In genomic region chr2:12709207-12709522, GRCh38 we compare ENCODE assay signal across 16 cellular contexts. TPM values are rescaled to one million over a fixed set of nuclear protein-coding genes. Genes with fewer than 3 reads are reported as not detected.
DNase-seq lines count a peak whose midpoint lies in the region; ATAC-seq, FAIRE-seq and TF ChIP-seq lines count a peak whose summit lies in the region.
"Had no signal": no experiment of that assay in that cellular context is flagged by ENCODE, and none has a peak within 500 bp of the region (broad histone marks: within the 10 kb centered on the region; RNA-seq: fewer than 3 reads in every experiment).

No MANE protein-coding gene starts in this region.

- ATAC-seq in HG02885 (IDR thresholded peaks at IDR 0.05; ENCODE audit: poor library complexity, unreplicated experiment) (no peak), HG03159 (IDR thresholded peaks at IDR 0.05; ENCODE audit: unreplicated experiment) (no peak), HG02870 (IDR thresholded peaks at IDR 0.05; ENCODE audit: unreplicated experiment) (no peak)
- ATAC-seq: upper lobe of right lung had no signal

- H2AFZ ChIP-seq in SU-DHL-6 (ENCODE audit: low read depth, low read length, severe bottlenecking) (no peak overlapping the region), endothelial cell of umbilical vein (ENCODE audit: low read depth, low read length) (no peak overlapping the region)

- H4K20me1 ChIP-seq in SU-DHL-6 (ENCODE audit: low read depth, low read length) (no peaks in the 10 kb centered on the region), endothelial cell of umbilical vein (replicated peaks; ENCODE audit: control insufficient read depth, extremely low read depth, insufficient read depth, low read length) (no peaks in the 10 kb centered on the region)
- H4K20me1 ChIP-seq: BLaER1 treated with 17β-estradiol and CSF1 and Interleukin-3, amounts not matched to agents 10 nM and 100 nM had no signal

- H3K27me3 ChIP-seq in CD8-positive, alpha-beta memory T cell (ENCODE audit: insufficient read depth, low read length, poor library complexity, severe bottlenecking), result no peaks in the 10 kb centered on the region
- no peaks in the 10 kb centered on the region for H3K27me3 ChIP-seq in SU-DHL-6 (ENCODE audit: low read length)
- H3K27me3 ChIP-seq in endothelial cell of umbilical vein (ENCODE audit: control insufficient read depth in 2 of 2, insufficient read depth in 2 of 2, low read length in 2 of 2), result no peaks in the 10 kb centered on the region
- H3K27me3 ChIP-seq: adrenal gland; BLaER1 treated with 17β-estradiol and CSF1 and Interleukin-3, amounts not matched to agents 10 nM and 100 nM; upper lobe of right lung had no signal

- intact Hi-C loops in endothelial cell of umbilical vein (cut with micrococcal nuclease), result no loop called here

- CTCF ChIA-PET in CD8-positive, alpha-beta memory T cell (lab: Charles Lee), result interaction anchor here (0.7 to 1.5 kb wide), 3 partner anchors 9 to 298 kb away, joined by 3 to 5 read pairs (median 3); no protein-coding TSS in a partner anchor
- CTCF ChIA-PET in endothelial cell of umbilical vein (lab: Charles Lee), result interaction anchor here (0.8 to 1.3 kb wide), 2 partner anchors 37 to 298 kb away, joined by 4 to 5 read pairs; no protein-coding TSS in a partner anchor

- no peak overlapping the region for H3K4me3 ChIP-seq in CD8-positive, alpha-beta memory T cell (ENCODE audit: low read length)
- no peak overlapping the region for H3K4me3 ChIP-seq in SU-DHL-6 (ENCODE audit: insufficient read depth, low read length, poor library complexity, severe bottlenecking)
- H3K4me3 ChIP-seq in endothelial cell of umbilical vein (replicated peaks in 1 of 3; ENCODE audit: insufficient read depth in 1 of 3, low read depth in 1 of 3, low read length in 3 of 3), result no peak overlapping the region
- H3K4me3 ChIP-seq: adrenal gland; BLaER1 treated with 17β-estradiol and CSF1 and Interleukin-3, amounts not matched to agents 10 nM and 100 nM; SK-N-MC; upper lobe of right lung had no signal

- no TSS peak for BruUV-seq in endothelial cell of umbilical vein (replicated peaks; lab: Mats Ljungman, UMichigan)

- FAIRE-seq in endothelial cell of umbilical vein (lab: Jason Lieb, UNC), result no peak
- FAIRE-seq: kidney had no signal

- DNase-seq in DMS53 (lab: John Stamatoyannopoulos, UW), result peak; percentile 17
- no peak for DNase-seq in DMS53 treated with DMSO at 0.1 percent for 48 hours (lab: John Stamatoyannopoulos, UW; ENCODE audit: unreplicated experiment)
- peak in 4 of 5 donors; percentile 18 to 71 (median 55) for DNase-seq in CD8-positive, alpha-beta memory T cell
- peak; percentile 19 for DNase-seq in endothelial cell of umbilical vein (ENCODE audit: low read depth, low spot score)
- DNase-seq: 8988T; adrenal gland; kidney; NCI-H510A; stimulated activated naive CD4-positive, alpha-beta T cell treated with Interleukin-2 at 50 U/mL for 16 hours; upper lobe of right lung had no signal

- no peaks in the 10 kb centered on the region for H3F3A ChIP-seq in SU-DHL-6 (ENCODE audit: insufficient read depth)

- H3K9me2 ChIP-seq in SU-DHL-6 (replicated peaks; ENCODE audit: insufficient read depth, low read length), result no peaks in the 10 kb centered on the region

- TF ChIP-seq CTCF in SU-DHL-6 (IDR thresholded peaks at IDR 0.05; ENCODE audit: insufficient read depth, low read length, poor library complexity, severe bottlenecking) (no peak), endothelial cell of umbilical vein (IDR thresholded peaks at IDR 0.05; ENCODE audit: extremely low read depth in 1 of 2, insufficient read depth in 1 of 2, low read depth in 1 of 2, low read length in 2 of 2) (no peak)

- no peak for TF ChIP-seq POLR2A in endothelial cell of umbilical vein (IDR thresholded peaks at IDR 0.05; ENCODE audit: low read depth, low read length)

- no peak overlapping the region for H3K27ac ChIP-seq in CD8-positive, alpha-beta memory T cell (ENCODE audit: low read depth, low read length)
- H3K27ac ChIP-seq in SU-DHL-6 (ENCODE audit: low read depth, low read length) (peak overlapping the region; percentile 10; the same call in 1 of the 2 replicates), endothelial cell of umbilical vein (ENCODE audit: insufficient read depth, low read depth, low read length) (no peak overlapping the region)
- H3K27ac ChIP-seq: adrenal gland; BLaER1 treated with 17β-estradiol and CSF1 and Interleukin-3, amounts not matched to agents 10 nM and 100 nM; SK-N-MC; upper lobe of right lung had no signal

- peak overlapping the region; percentile 48 to 97 (median 90) for H3K27ac Mint-ChIP-seq in CD8-positive, alpha-beta memory T cell

- dilution Hi-C loops in endothelial cell of umbilical vein (cut with MboI; ENCODE audit: extremely low pct_ligation_motif_present, low sequenced_read_pairs), result loop anchor here (25.0 kb wide), 1 partner anchor 147 kb away; no protein-coding TSS in a partner anchor

- H3K9me1 ChIP-seq in endothelial cell of umbilical vein (replicated peaks; ENCODE audit: control insufficient read depth, extremely low read depth, insufficient read depth, low read length), result no peaks in the 10 kb centered on the region

- no peaks in the 10 kb centered on the region for H3K9me3 Mint-ChIP-seq in CD8-positive, alpha-beta memory T cell

- no peaks in the 10 kb centered on the region for H3K79me2 ChIP-seq in SU-DHL-6 (ENCODE audit: insufficient read depth, low read length)
- H3K79me2 ChIP-seq in endothelial cell of umbilical vein (ENCODE audit: control insufficient read depth, insufficient read depth, low read length), result no peaks in the 10 kb centered on the region

- H3K9ac ChIP-seq in SU-DHL-6 (ENCODE audit: low read length) (no peak overlapping the region), endothelial cell of umbilical vein (replicated peaks; ENCODE audit: extremely low read depth, insufficient read depth, low read length) (no peak overlapping the region)
- H3K9ac ChIP-seq: BLaER1 treated with 17β-estradiol and CSF1 and Interleukin-3, amounts not matched to agents 10 nM and 100 nM had no signal

- no peaks in the 10 kb centered on the region for H3K9me3 ChIP-seq in CD8-positive, alpha-beta memory T cell (ENCODE audit: low read length)
- no peaks in the 10 kb centered on the region for H3K9me3 ChIP-seq in SU-DHL-6 (ENCODE audit: insufficient read depth, low read length)
- H3K9me3 ChIP-seq in endothelial cell of umbilical vein (replicated peaks; ENCODE audit: control insufficient read depth, insufficient read depth, low read length), result no peaks in the 10 kb centered on the region
- H3K9me3 ChIP-seq: adrenal gland, upper lobe of right lung had no signal

- H3K4me3 Mint-ChIP-seq in CD8-positive, alpha-beta memory T cell, result peak overlapping the region; percentile 18 to 68 (median 49)

- no peaks in the 10 kb centered on the region for H3K36me3 ChIP-seq in CD8-positive, alpha-beta memory T cell (ENCODE audit: insufficient read depth, low read length)
- H3K36me3 ChIP-seq in SU-DHL-6 (ENCODE audit: low read length) (no peaks in the 10 kb centered on the region), endothelial cell of umbilical vein (ENCODE audit: control insufficient read depth in 2 of 2, extremely low read depth in 1 of 2, insufficient read depth in 2 of 2, low read length in 2 of 2) (no peaks in the 10 kb centered on the region)
- H3K36me3 ChIP-seq: adrenal gland; BLaER1 treated with 17β-estradiol and CSF1 and Interleukin-3, amounts not matched to agents 10 nM and 100 nM; upper lobe of right lung had no signal

- peaks cover 61 to 82% (median 65%) of the 10 kb centered on the region in 3 donors for H3K4me1 Mint-ChIP-seq in CD8-positive, alpha-beta memory T cell

- no peaks in the 10 kb centered on the region for H3K27me3 Mint-ChIP-seq in CD8-positive, alpha-beta memory T cell

- peaks cover 56% of the 10 kb centered on the region for H3K4me1 ChIP-seq in CD8-positive, alpha-beta memory T cell (ENCODE audit: insufficient read depth, low read length)
- H3K4me1 ChIP-seq in endothelial cell of umbilical vein (ENCODE audit: control insufficient read depth, extremely low read depth, insufficient read depth, low read length), result no peaks in the 10 kb centered on the region

- peak overlapping the region; percentile 20 for H3K4me2 ChIP-seq in SU-DHL-6 (ENCODE audit: low read depth, low read length, poor library complexity, severe bottlenecking)
- no peak overlapping the region for H3K4me2 ChIP-seq in endothelial cell of umbilical vein (ENCODE audit: insufficient read depth, low read length)
- H3K4me2 ChIP-seq: BLaER1 treated with 17β-estradiol and CSF1 and Interleukin-3, amounts not matched to agents 10 nM and 100 nM had no signal

- POLR2A ChIA-PET in CD8-positive, alpha-beta memory T cell (lab: Charles Lee), result interaction anchor here (1.0 kb wide), 1 partner anchor 9 kb away, joined by 13 read pairs; the partner anchor contains the start of gene TRIB2
- POLR2A ChIA-PET in endothelial cell of umbilical vein (lab: Charles Lee), result no interaction called here

- H3K36me3 Mint-ChIP-seq in CD8-positive, alpha-beta memory T cell, result no peaks in the 10 kb centered on the region

TF ChIP-seq in endothelial cell of umbilical vein, 7 proteins besides CTCF, POLR2A, EP300 and RAD21:
- TF ChIP-seq MYC (IDR thresholded peaks at IDR 0.05; ENCODE audit: low read depth, low read length), result no peak
- no peak for TF ChIP-seq MAX (IDR thresholded peaks at IDR 0.05; ENCODE audit: insufficient read depth, insufficient read length)
- TF ChIP-seq POLR2AphosphoS5 (IDR thresholded peaks at IDR 0.05; ENCODE audit: insufficient read depth, low read depth, low read length), result no peak
- no peak for TF ChIP-seq FOS (IDR thresholded peaks at IDR 0.05; ENCODE audit: borderline replicate concordance, insufficient read depth, low read length)
- TF ChIP-seq EZH2 (IDR thresholded peaks at IDR 0.05; ENCODE audit: borderline replicate concordance, low read depth, low read length, severe bottlenecking), result no peak
- TF ChIP-seq JUN (IDR thresholded peaks at IDR 0.05; ENCODE audit: borderline replicate concordance, insufficient read depth, insufficient read length, low read depth), result no peak
- TF ChIP-seq GATA2 (IDR thresholded peaks at IDR 0.05; ENCODE audit: insufficient read depth, insufficient read length, low read depth, low read length), result no peak

RNA-seq across cellular contexts. Expression of gene TRIB2, which starts 7.6 kb away (rescaled TPM):
- 1 to 10 TPM; 9.4 to 9.6 TPM for total RNA-seq in CD8-positive, alpha-beta memory T cell
- 48.6 TPM for polyA plus RNA-seq in CD8-positive, alpha-beta memory T cell
- 17.6 and 20.5 TPM in 2 replicates for total RNA-seq in endothelial cell of umbilical vein
- 12.7 and 15.8 TPM in 2 replicates for polyA plus RNA-seq in endothelial cell of umbilical vein
- 11.8 and 12.3 TPM in 2 replicates for polyA plus RNA-seq in endothelial cell of umbilical vein (2011; cell fraction: cytosol; rRNA removed)
- 26.8 and 40.7 TPM in 2 replicates for polyA plus RNA-seq in endothelial cell of umbilical vein (2011; cell fraction: nucleus; rRNA removed)
- polyA plus RNA-seq in endothelial cell of umbilical vein (2012), result 22.9 and 24.9 TPM in 2 replicates
- 24.2 and 31.0 TPM in 2 replicates for polyA minus RNA-seq in endothelial cell of umbilical vein
- not detected for polyA minus RNA-seq in endothelial cell of umbilical vein (2011; cell fraction: cytosol; rRNA and poly(A)+ RNA removed)
- 20.3 and 33.3 TPM in 2 replicates for polyA minus RNA-seq in endothelial cell of umbilical vein (2011; cell fraction: nucleus; rRNA and poly(A)+ RNA removed)
